Comparison of ENCODE assay signal across 25 cellular contexts in genomic region chr4:161704653-161705052, GRCh38.
"Had no signal": no experiment of that assay in that cellular context is flagged by ENCODE, and none has a peak within 500 bp of the region (broad histone marks: within the 10 kb centered on the region; RNA-seq: fewer than 3 reads in every experiment).

No MANE protein-coding gene starts in this region.

- ATAC-seq: activated CD4-positive, CD25-positive, alpha-beta regulatory T cell treated with anti-CD3 and anti-CD28 coated beads, Interleukin-2, amount 50 U/mL, for 24 hours; activated CD8-positive, alpha-beta T cell treated with anti-CD3 and anti-CD28 coated beads for 36 hours; heart right ventricle; naive thymus-derived CD4-positive, alpha-beta T cell; pancreas; stimulated activated naive CD8-positive, alpha-beta T cell treated with anti-CD3 and anti-CD28 coated beads, Interleukin-15, Interleukin-2, amounts not matched to agents 100 U/mL and 50 U/mL, for 24 hours had no signal

- H3K9me3 Mint-ChIP-seq: activated naive CD4-positive, alpha-beta T cell treated with anti-CD3 and anti-CD28 coated beads, Interleukin-2, amount 50 U/mL, for 24 hours had no signal

- H3K27me3 ChIP-seq: cardiac muscle cell, dorsolateral prefrontal cortex, heart right ventricle, pancreas, right atrium auricular region, uterus had no signal

- H3K27ac ChIP-seq: cardiac muscle cell, coronary artery, dorsolateral prefrontal cortex, heart right ventricle, pancreas, prostate gland, right atrium auricular region, thoracic aorta, uterus had no signal

- H3K4me3 ChIP-seq: cardiac muscle cell, coronary artery, dorsolateral prefrontal cortex, heart right ventricle, pancreas, prostate gland, right atrium auricular region, thoracic aorta, uterus had no signal

- H3K9me3 ChIP-seq: heart right ventricle, pancreas, prostate gland, right atrium auricular region, thoracic aorta, uterus had no signal

- H3K4me3 Mint-ChIP-seq: activated CD8-positive, alpha-beta T cell treated with anti-CD3 and anti-CD28 coated beads for 36 hours; activated naive CD4-positive, alpha-beta T cell treated with anti-CD3 and anti-CD28 coated beads, Interleukin-2, amount 50 U/mL, for 24 hours; naive thymus-derived CD4-positive, alpha-beta T cell; T-helper 2 cell treated with Interferon-gamma antibody and Interleukin-4, amounts not matched to agents 5 μg/mL and 100 μg/mL, for 36 hours had no signal

- DNase-seq: activated CD4-positive, alpha-beta T cell treated with anti-CD3 and anti-CD28 coated beads for 48 hours; activated CD8-positive, alpha-beta T cell treated with anti-CD3 and anti-CD28 coated beads for 36 hours; activated T-cell treated with anti-CD3 and anti-CD28 coated beads, Interleukin-2, amount 50 U/mL, for 48 hours; cerebellar nuclear complex; dorsolateral prefrontal cortex; effector memory CD4-positive, alpha-beta T cell; heart right ventricle; midbrain; naive thymus-derived CD4-positive, alpha-beta T cell; nucleus accumbens; pancreas; stimulated activated CD4-positive, alpha-beta T cell treated with anti-CD3 and anti-CD28 coated beads, Interleukin-2, amount 100 ng/mL, for 48 hours; stimulated activated naive CD8-positive, alpha-beta T cell treated with anti-CD3 and anti-CD28 coated beads, Interleukin-15, Interleukin-2, amounts not matched to agents 100 U/mL and 50 U/mL, for 24 hours; T-helper 1 cell; trophoblast cell; uterus had no signal

- H3K4me1 Mint-ChIP-seq: activated naive CD4-positive, alpha-beta T cell treated with anti-CD3 and anti-CD28 coated beads, Interleukin-2, amount 50 U/mL, for 24 hours; naive thymus-derived CD4-positive, alpha-beta T cell had no signal

- H3K27ac Mint-ChIP-seq: activated CD8-positive, alpha-beta T cell treated with anti-CD3 and anti-CD28 coated beads for 36 hours; activated naive CD4-positive, alpha-beta T cell treated with anti-CD3 and anti-CD28 coated beads, Interleukin-2, amount 50 U/mL, for 24 hours; activated T-helper 2 cell treated with anti-CD3 and anti-CD28 coated beads, Interferon-gamma antibody, Interleukin-2, Interleukin-4, amounts not matched to agents 10 μg/mL and 5 μg/mL and 100 μg/mL, durations not matched to agents 14 hours and 24 hours and 36 hours; naive thymus-derived CD4-positive, alpha-beta T cell; T-helper 2 cell treated with Interferon-gamma antibody and Interleukin-4, amounts not matched to agents 5 μg/mL and 100 μg/mL, for 36 hours had no signal

- H3K27me3 Mint-ChIP-seq: activated CD8-positive, alpha-beta T cell treated with anti-CD3 and anti-CD28 coated beads for 36 hours; activated naive CD4-positive, alpha-beta T cell treated with anti-CD3 and anti-CD28 coated beads, Interleukin-2, amount 50 U/mL, for 24 hours; naive thymus-derived CD4-positive, alpha-beta T cell had no signal

- H3K4me1 ChIP-seq: heart right ventricle, pancreas, prostate gland, right atrium auricular region, uterus had no signal

- H3K36me3 Mint-ChIP-seq: activated naive CD4-positive, alpha-beta T cell treated with anti-CD3 and anti-CD28 coated beads, Interleukin-2, amount 50 U/mL, for 24 hours; naive thymus-derived CD4-positive, alpha-beta T cell had no signal

- H3K36me3 ChIP-seq: cardiac muscle cell, heart right ventricle, pancreas, prostate gland, right atrium auricular region, thoracic aorta, uterus had no signal
